In the genomic region with DNA sequence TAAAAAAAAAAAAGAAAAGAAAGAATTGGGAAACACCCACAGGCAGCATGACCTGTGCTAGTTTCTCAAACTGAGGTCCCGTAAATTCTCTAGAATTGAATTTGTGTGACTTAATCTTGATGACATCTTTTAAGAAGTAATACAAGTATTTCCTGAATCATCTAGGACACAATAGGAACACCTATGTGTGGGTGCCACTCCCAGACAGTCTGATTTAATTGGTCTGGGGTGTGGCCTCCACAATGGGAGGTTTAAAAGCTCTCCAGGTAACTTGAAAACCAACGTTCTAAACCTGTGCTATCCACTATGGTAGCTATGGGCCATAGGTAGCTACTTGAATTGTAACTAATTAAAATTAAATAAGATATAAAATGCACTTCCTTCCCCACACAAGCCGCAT, we compare ENCODE assay signal across 28 cellular contexts. TPM values are rescaled to one million over a fixed set of nuclear protein-coding genes. Genes with fewer than 3 reads are reported as not detected.
"Had no signal": no experiment of that assay in that cellular context is flagged by ENCODE, and none has a peak within 500 bp of the region (broad histone marks: within the 10 kb centered on the region; RNA-seq: fewer than 3 reads in every experiment).

No MANE protein-coding gene starts in this region.

- H3K4me1 ChIP-seq: prostate gland, vagina had no signal

- H3K27ac ChIP-seq: brain microvascular endothelial cell, gastroesophageal sphincter, pancreas, prostate gland, sigmoid colon, upper lobe of left lung, vagina, VCaP had no signal

- DNase-seq: activated CD4-positive, alpha-beta T cell treated with anti-CD3 and anti-CD28 coated beads for 4 hours; activated CD4-positive, alpha-beta T cell treated with anti-CD3 and anti-CD28 coated beads, Interleukin-2, amount 50 U/mL, for 48 hours; activated CD8-positive, alpha-beta memory T cell treated with anti-CD3 and anti-CD28 coated beads for 24 hours; activated gamma-delta T cell; activated naive CD4-positive, alpha-beta T cell treated with anti-CD3 and anti-CD28 coated beads, Interleukin-2, amount 10 ng/mL, durations not matched to agents 7 days and 5 days; activated naive CD8-positive, alpha-beta T cell treated with anti-CD3 and anti-CD28 coated beads, Interleukin-2, amount 10 ng/mL, durations not matched to agents 7 days and 5 days; brain microvascular endothelial cell; caudate nucleus; hippocampal formation; kidney; midbrain; naive thymus-derived CD8-positive, alpha-beta T cell; nucleus accumbens; pancreas; sigmoid colon; small intestine; stimulated activated CD4-positive, alpha-beta T cell treated with anti-CD3 and anti-CD28 coated beads, Interleukin-4, amount 100 ng/mL, for 24 hours; T-helper 9 cell; upper lobe of left lung had no signal

- FAIRE-seq: astrocyte, endothelial cell of umbilical vein, kidney, pancreas, small intestine, TTC549 had no signal

- H3K4me3 ChIP-seq: gastroesophageal sphincter, pancreas, prostate gland, sigmoid colon, upper lobe of left lung, vagina had no signal

- H3K36me3 ChIP-seq: brain microvascular endothelial cell, gastroesophageal sphincter, pancreas, prostate gland, sigmoid colon, upper lobe of left lung, vagina had no signal

- H3K9me3 ChIP-seq: gastroesophageal sphincter, pancreas, prostate gland, sigmoid colon, upper lobe of left lung, vagina had no signal

- ATAC-seq: gastroesophageal sphincter; naive thymus-derived CD8-positive, alpha-beta T cell; pancreas; stimulated activated effector memory CD8-positive, alpha-beta T cell treated with anti-CD3 and anti-CD28 coated beads, Interleukin-12 subunit alpha, Interleukin-12 subunit beta, amount 100 ng/mL, for 72 hours had no signal

- H3K27me3 ChIP-seq: brain microvascular endothelial cell, gastroesophageal sphincter, pancreas, sigmoid colon, upper lobe of left lung, vagina had no signal

RNA-seq across cellular contexts. Expression of gene CFAP92, which starts 28.1 kb away (rescaled TPM):
- total RNA-seq: chondrocyte, vagina had no signal

RNA-seq across cellular contexts. Expression of gene EFCC1, which starts 35.3 kb away (rescaled TPM):
- total RNA-seq: astrocyte, chondrocyte had no signal
